In genomic region chr3:80439490-80439889, GRCh38 we compare ENCODE assay signal across 19 cellular contexts.
DNase-seq lines count a peak whose midpoint lies in the region; ATAC-seq and TF ChIP-seq lines count a peak whose summit lies in the region.
"Had no signal": no experiment of that assay in that cellular context is flagged by ENCODE, and none has a peak within 500 bp of the region (broad histone marks: within the 10 kb centered on the region; RNA-seq: fewer than 3 reads in every experiment).

No MANE protein-coding gene starts in this region.

- peaks cover 4% of the 10 kb centered on the region for H3K9me3 Mint-ChIP-seq in activated CD4-positive, alpha-beta memory T cell treated with anti-CD3 and anti-CD28 coated beads, Interleukin-2, amount 10 ng/mL, durations not matched to agents 7 days and 5 days

- H3K9ac ChIP-seq in neural cell (ENCODE audit: low read length): no peak overlapping the region
- H3K9ac ChIP-seq: GM23248 had no signal

- CTCF ChIA-PET in activated CD4-positive, alpha-beta memory T cell treated with anti-CD3 and anti-CD28 coated beads, Interleukin-2, amount 10 ng/mL, durations not matched to agents 7 days and 5 days (lab: Charles Lee): no interaction called here

- H3K79me2 ChIP-seq in neural cell (replicated peaks; ENCODE audit: insufficient read depth, low read length): no peaks in the 10 kb centered on the region

- no peaks in the 10 kb centered on the region for H3K9me2 ChIP-seq in neural cell (ENCODE audit: insufficient read depth, low read length)

- no peak for ATAC-seq in HG02970 (IDR thresholded peaks at IDR 0.05; ENCODE audit: low FRiP score, unreplicated experiment)

- no peaks in the 10 kb centered on the region for H3K27me3 Mint-ChIP-seq in activated CD4-positive, alpha-beta memory T cell treated with anti-CD3 and anti-CD28 coated beads, Interleukin-2, amount 10 ng/mL, durations not matched to agents 7 days and 5 days

- no peaks in the 10 kb centered on the region for H4K20me1 ChIP-seq in neural cell (ENCODE audit: insufficient read depth)

- H3K27me3 ChIP-seq in neural cell (ENCODE audit: insufficient read depth, low read depth, low read length): no peaks in the 10 kb centered on the region

- no peaks in the 10 kb centered on the region for H3K36me3 Mint-ChIP-seq in activated CD4-positive, alpha-beta memory T cell treated with anti-CD3 and anti-CD28 coated beads, Interleukin-2, amount 10 ng/mL, durations not matched to agents 7 days and 5 days (ENCODE audit: low read depth)
- H3K36me3 Mint-ChIP-seq: CD14-positive monocyte had no signal

- TF ChIP-seq CTCF in neural cell (IDR thresholded peaks at IDR 0.05; ENCODE audit: poor library complexity, severe bottlenecking): no peak

- no peak overlapping the region for H3K27ac ChIP-seq in neural cell (ENCODE audit: low read length)
- H3K27ac ChIP-seq: GM23248 had no signal

- no peaks in the 10 kb centered on the region for H3F3A ChIP-seq in neural cell (ENCODE audit: insufficient read depth, low read length, poor library complexity, severe bottlenecking)

- H3K4me1 Mint-ChIP-seq in activated CD4-positive, alpha-beta memory T cell treated with anti-CD3 and anti-CD28 coated beads, Interleukin-2, amount 10 ng/mL, durations not matched to agents 7 days and 5 days: no peaks in the 10 kb centered on the region
- H3K4me1 Mint-ChIP-seq: CD14-positive monocyte had no signal

- DNase-seq in NCI-H345 (lab: John Stamatoyannopoulos, UW) (peak; percentile 23), NCI-H345 treated with DMSO at 0.1 percent for 48 hours (lab: John Stamatoyannopoulos, UW; ENCODE audit: unreplicated experiment) (no peak), NCI-H187 treated with DMSO at 0.1 percent for 48 hours (lab: John Stamatoyannopoulos, UW) (peak; percentile 87), SHP77 (lab: John Stamatoyannopoulos, UW) (peak; percentile 79 to 80)
- no peak for DNase-seq in activated CD4-positive, alpha-beta memory T cell treated with anti-CD3 and anti-CD28 coated beads, Interleukin-2, amount 10 ng/mL, durations not matched to agents 7 days and 5 days
- DNase-seq in activated CD4-positive, alpha-beta T cell treated with anti-CD3 and anti-CD28 coated beads for 4 hours: no peak
- DNase-seq: Caco-2, DMS79, GM23248, HCEC 1CT, KG1, NCI-H146, NCI-H2171, OCI-M1, SW 1271 had no signal

- TF ChIP-seq EP300 in neural cell (conservative IDR thresholded peaks at IDR 0.05; ENCODE audit: poor library complexity, severe bottlenecking): peak; percentile 45

- no peaks in the 10 kb centered on the region for H3K36me3 ChIP-seq in neural cell (ENCODE audit: insufficient read depth, low read length)

- H3K9me3 ChIP-seq in neural cell (ENCODE audit: low read length): no peaks in the 10 kb centered on the region
- H3K9me3 ChIP-seq: Caco-2 had no signal

- no peak overlapping the region for H3K4me2 ChIP-seq in neural cell (ENCODE audit: low read length)

- H3K4me3 Mint-ChIP-seq in activated CD4-positive, alpha-beta memory T cell treated with anti-CD3 and anti-CD28 coated beads, Interleukin-2, amount 10 ng/mL, durations not matched to agents 7 days and 5 days: no peak overlapping the region
- H3K4me3 Mint-ChIP-seq: CD14-positive monocyte; T-helper 2 cell treated with Interferon-gamma antibody and Interleukin-4, amounts not matched to agents 5 μg/mL and 100 μg/mL, for 36 hours had no signal

- POLR2A ChIA-PET in activated CD4-positive, alpha-beta memory T cell treated with anti-CD3 and anti-CD28 coated beads, Interleukin-2, amount 10 ng/mL, durations not matched to agents 7 days and 5 days (lab: Charles Lee): no interaction called here

- H2AFZ ChIP-seq in neural cell (ENCODE audit: low read depth, low read length): no peak overlapping the region
- H2AFZ ChIP-seq: GM23248 had no signal

- H3K27ac Mint-ChIP-seq in activated CD4-positive, alpha-beta memory T cell treated with anti-CD3 and anti-CD28 coated beads, Interleukin-2, amount 10 ng/mL, durations not matched to agents 7 days and 5 days: no peak overlapping the region
- H3K27ac Mint-ChIP-seq: CD14-positive monocyte; T-helper 2 cell treated with Interferon-gamma antibody and Interleukin-4, amounts not matched to agents 5 μg/mL and 100 μg/mL, for 36 hours had no signal

- TF ChIP-seq RAD21 in neural cell (conservative IDR thresholded peaks at IDR 0.05): no peak

- no peak overlapping the region for H3K4me3 ChIP-seq in neural cell (ENCODE audit: low read length)
- H3K4me3 ChIP-seq: GM23248 had no signal

TF ChIP-seq in neural cell, 6 proteins besides CTCF, POLR2A, EP300 and RAD21:
- no peak for TF ChIP-seq SMC3 (conservative IDR thresholded peaks at IDR 0.05; ENCODE audit: poor library complexity)
- TF ChIP-seq TAF1 (IDR thresholded peaks at IDR 0.05; ENCODE audit: low read depth): no peak
- no peak for TF ChIP-seq POLR2AphosphoS5 (IDR thresholded peaks at IDR 0.05)
- TF ChIP-seq EZH2 (IDR thresholded peaks at IDR 0.05; ENCODE audit: borderline replicate concordance, insufficient read depth, low read length, poor library complexity, severe bottlenecking): no peak
- no peak for TF ChIP-seq REST (IDR thresholded peaks at IDR 0.05; ENCODE audit: borderline replicate concordance)
- TF ChIP-seq MXI1 (conservative IDR thresholded peaks at IDR 0.05; ENCODE audit: poor library complexity, severe bottlenecking): no peak

Comparison
In these comparisons a context has a peak if more than half of its experiments do, and no peak if none do; other contexts are left out.
1. DNase-seq: peak in NCI-H345 (single experiment), NCI-H187 treated with DMSO at 0.1 percent for 48 hours (single experiment) and SHP77 (2 of 2); none in NCI-H345 treated with DMSO at 0.1 percent for 48 hours (single experiment), activated CD4-positive, alpha-beta memory T cell treated with anti-CD3 and anti-CD28 coated beads, Interleukin-2, amount 10 ng/mL, durations not matched to agents 7 days and 5 days (single experiment) and activated CD4-positive, alpha-beta T cell treated with anti-CD3 and anti-CD28 coated beads for 4 hours (0 of 2).